ENCODE assay signal across 1 cellular context in the genomic region with DNA sequence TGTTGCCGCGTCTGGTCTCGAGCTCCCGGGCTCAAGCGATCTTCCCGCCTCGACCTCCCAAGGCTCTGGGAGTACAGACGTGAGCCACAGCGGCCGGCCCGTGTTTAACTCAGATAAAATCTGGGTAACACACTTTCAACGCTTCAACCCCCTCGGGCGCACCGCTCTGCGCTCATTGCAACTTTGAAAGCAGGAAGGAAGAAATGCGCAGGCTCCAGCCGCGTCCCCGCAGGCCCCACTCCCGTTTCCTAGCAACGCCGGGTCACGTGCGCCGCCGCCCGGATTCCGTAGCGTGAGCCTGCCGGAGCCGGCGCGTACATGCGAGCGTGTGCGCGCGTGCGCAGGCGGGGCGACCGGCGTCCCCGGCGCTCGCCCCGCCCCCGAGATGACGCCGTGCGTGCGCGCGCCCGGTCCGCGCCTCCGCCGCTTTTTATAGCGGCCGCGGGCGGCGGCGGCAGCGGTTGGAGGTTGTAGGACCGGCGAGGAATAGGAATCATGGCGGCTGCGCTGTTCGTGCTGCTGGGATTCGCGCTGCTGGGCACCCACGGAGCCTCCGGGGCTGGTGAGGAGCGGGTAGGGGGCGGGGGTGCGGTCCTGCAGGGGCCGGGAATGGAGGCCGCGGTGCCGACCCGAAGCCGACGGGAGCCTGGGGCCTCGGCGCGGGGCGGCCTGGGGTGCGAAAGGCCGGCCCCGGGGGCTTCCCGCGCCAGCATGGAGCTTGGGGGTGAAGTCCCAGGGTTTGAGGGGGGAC.
TF ChIP-seq lines count a peak whose summit lies in the region.

A gene (plus strand): TSS at position 457 of the 751 bp plus-strand sequence. CDS start 39 bp downstream, at position 496.

TF ChIP-seq in K562, 482 proteins besides CTCF, POLR2A, EP300 and RAD21 (continued from another document and continues in another):
- TF ChIP-seq, protein P1, sequence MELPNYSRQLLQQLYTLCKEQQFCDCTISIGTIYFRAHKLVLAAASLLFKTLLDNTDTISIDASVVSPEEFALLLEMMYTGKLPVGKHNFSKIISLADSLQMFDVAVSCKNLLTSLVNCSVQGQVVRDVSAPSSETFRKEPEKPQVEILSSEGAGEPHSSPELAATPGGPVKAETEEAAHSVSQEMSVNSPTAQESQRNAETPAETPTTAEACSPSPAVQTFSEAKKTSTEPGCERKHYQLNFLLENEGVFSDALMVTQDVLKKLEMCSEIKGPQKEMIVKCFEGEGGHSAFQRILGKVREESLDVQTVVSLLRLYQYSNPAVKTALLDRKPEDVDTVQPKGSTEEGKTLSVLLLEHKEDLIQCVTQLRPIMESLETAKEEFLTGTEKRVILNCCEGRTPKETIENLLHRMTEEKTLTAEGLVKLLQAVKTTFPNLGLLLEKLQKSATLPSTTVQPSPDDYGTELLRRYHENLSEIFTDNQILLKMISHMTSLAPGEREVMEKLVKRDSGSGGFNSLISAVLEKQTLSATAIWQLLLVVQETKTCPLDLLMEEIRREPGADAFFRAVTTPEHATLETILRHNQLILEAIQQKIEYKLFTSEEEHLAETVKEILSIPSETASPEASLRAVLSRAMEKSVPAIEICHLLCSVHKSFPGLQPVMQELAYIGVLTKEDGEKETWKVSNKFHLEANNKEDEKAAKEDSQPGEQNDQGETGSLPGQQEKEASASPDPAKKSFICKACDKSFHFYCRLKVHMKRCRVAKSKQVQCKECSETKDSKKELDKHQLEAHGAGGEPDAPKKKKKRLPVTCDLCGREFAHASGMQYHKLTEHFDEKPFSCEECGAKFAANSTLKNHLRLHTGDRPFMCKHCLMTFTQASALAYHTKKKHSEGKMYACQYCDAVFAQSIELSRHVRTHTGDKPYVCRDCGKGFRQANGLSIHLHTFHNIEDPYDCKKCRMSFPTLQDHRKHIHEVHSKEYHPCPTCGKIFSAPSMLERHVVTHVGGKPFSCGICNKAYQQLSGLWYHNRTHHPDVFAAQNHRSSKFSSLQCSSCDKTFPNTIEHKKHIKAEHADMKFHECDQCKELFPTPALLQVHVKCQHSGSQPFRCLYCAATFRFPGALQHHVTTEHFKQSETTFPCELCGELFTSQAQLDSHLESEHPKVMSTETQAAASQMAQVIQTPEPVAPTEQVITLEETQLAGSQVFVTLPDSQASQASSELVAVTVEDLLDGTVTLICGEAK (IDR thresholded peaks at IDR 0.05), result 0 out of 2 replicates have a peak, but pooled peaks have one; percentile 23
- TF ChIP-seq, protein P1 (CRISPR knock-in tag; IDR thresholded peaks at IDR 0.05), result no peak
- TF ChIP-seq, protein P2, sequence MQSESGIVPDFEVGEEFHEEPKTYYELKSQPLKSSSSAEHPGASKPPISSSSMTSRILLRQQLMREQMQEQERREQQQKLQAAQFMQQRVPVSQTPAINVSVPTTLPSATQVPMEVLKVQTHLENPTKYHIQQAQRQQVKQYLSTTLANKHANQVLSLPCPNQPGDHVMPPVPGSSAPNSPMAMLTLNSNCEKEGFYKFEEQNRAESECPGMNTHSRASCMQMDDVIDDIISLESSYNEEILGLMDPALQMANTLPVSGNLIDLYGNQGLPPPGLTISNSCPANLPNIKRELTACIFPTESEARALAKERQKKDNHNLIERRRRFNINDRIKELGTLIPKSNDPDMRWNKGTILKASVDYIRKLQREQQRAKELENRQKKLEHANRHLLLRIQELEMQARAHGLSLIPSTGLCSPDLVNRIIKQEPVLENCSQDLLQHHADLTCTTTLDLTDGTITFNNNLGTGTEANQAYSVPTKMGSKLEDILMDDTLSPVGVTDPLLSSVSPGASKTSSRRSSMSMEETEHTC (IDR thresholded peaks at IDR 0.05), result peak; percentile 85
- TF ChIP-seq HNRNPH1 (optimal IDR thresholded peaks at IDR 0.05; ENCODE audit: low read depth, low read length), result no peak
- 0 out of 3 replicates have a peak, but pooled peaks of 1 of the 2 experiments have one; percentile 18 for TF ChIP-seq CBX3 (IDR thresholded peaks at IDR 0.05; ENCODE audit: borderline replicate concordance in 1 of 2, low read length in 2 of 2)
- no peak for TF ChIP-seq ZNF584 (CRISPR knock-in tag; IDR thresholded peaks at IDR 0.05; ENCODE audit: low read depth)
- TF ChIP-seq, protein P3, sequence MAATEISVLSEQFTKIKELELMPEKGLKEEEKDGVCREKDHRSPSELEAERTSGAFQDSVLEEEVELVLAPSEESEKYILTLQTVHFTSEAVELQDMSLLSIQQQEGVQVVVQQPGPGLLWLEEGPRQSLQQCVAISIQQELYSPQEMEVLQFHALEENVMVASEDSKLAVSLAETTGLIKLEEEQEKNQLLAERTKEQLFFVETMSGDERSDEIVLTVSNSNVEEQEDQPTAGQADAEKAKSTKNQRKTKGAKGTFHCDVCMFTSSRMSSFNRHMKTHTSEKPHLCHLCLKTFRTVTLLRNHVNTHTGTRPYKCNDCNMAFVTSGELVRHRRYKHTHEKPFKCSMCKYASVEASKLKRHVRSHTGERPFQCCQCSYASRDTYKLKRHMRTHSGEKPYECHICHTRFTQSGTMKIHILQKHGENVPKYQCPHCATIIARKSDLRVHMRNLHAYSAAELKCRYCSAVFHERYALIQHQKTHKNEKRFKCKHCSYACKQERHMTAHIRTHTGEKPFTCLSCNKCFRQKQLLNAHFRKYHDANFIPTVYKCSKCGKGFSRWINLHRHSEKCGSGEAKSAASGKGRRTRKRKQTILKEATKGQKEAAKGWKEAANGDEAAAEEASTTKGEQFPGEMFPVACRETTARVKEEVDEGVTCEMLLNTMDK (IDR thresholded peaks at IDR 0.05; ENCODE audit: borderline replicate concordance, insufficient read depth, low read depth, low read length, poor library complexity, severe bottlenecking), result no peak
- TF ChIP-seq C11orf30 (IDR thresholded peaks at IDR 0.05; ENCODE audit: low read depth), result no peak
- no peak for TF ChIP-seq CCAR2 (IDR thresholded peaks at IDR 0.05; ENCODE audit: low read depth, low read length)
- no peak for TF ChIP-seq ZNF785 (CRISPR knock-in tag; IDR thresholded peaks at IDR 0.05)
- no peak for TF ChIP-seq EHMT2 (IDR thresholded peaks at IDR 0.05)
- peak in 1 of 2 experiments; percentile 75; a peak in 2 of 4 replicates for TF ChIP-seq SRF (CRISPR knock-in tag; IDR thresholded peaks at IDR 0.05)
- TF ChIP-seq LARP7 (IDR thresholded peaks at IDR 0.05), result no peak
- TF ChIP-seq KDM4B (IDR thresholded peaks at IDR 0.05; ENCODE audit: borderline replicate concordance in 2 of 2, low read depth in 1 of 2), result no peak
- TF ChIP-seq ZNF699 (CRISPR knock-in tag; IDR thresholded peaks at IDR 0.05; ENCODE audit: insufficient replicate concordance), result no peak
- no peak for TF ChIP-seq CBX2 (IDR thresholded peaks at IDR 0.05; ENCODE audit: insufficient read depth, low read length, poor library complexity, severe bottlenecking)
- TF ChIP-seq ZNF239 (CRISPR knock-in tag; IDR thresholded peaks at IDR 0.05), result no peak
- TF ChIP-seq, protein P4, sequence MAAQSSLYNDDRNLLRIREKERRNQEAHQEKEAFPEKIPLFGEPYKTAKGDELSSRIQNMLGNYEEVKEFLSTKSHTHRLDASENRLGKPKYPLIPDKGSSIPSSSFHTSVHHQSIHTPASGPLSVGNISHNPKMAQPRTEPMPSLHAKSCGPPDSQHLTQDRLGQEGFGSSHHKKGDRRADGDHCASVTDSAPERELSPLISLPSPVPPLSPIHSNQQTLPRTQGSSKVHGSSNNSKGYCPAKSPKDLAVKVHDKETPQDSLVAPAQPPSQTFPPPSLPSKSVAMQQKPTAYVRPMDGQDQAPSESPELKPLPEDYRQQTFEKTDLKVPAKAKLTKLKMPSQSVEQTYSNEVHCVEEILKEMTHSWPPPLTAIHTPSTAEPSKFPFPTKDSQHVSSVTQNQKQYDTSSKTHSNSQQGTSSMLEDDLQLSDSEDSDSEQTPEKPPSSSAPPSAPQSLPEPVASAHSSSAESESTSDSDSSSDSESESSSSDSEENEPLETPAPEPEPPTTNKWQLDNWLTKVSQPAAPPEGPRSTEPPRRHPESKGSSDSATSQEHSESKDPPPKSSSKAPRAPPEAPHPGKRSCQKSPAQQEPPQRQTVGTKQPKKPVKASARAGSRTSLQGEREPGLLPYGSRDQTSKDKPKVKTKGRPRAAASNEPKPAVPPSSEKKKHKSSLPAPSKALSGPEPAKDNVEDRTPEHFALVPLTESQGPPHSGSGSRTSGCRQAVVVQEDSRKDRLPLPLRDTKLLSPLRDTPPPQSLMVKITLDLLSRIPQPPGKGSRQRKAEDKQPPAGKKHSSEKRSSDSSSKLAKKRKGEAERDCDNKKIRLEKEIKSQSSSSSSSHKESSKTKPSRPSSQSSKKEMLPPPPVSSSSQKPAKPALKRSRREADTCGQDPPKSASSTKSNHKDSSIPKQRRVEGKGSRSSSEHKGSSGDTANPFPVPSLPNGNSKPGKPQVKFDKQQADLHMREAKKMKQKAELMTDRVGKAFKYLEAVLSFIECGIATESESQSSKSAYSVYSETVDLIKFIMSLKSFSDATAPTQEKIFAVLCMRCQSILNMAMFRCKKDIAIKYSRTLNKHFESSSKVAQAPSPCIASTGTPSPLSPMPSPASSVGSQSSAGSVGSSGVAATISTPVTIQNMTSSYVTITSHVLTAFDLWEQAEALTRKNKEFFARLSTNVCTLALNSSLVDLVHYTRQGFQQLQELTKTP (IDR thresholded peaks at IDR 0.05; ENCODE audit: low read depth in 1 of 2, partially characterized antibody in 2 of 2), result peak in 1 of 2 experiments; percentile 25
- TF ChIP-seq ETV1 (tag; conservative IDR thresholded peaks at IDR 0.05; ENCODE audit: low read depth), result no peak
- TF ChIP-seq POLR2B (IDR thresholded peaks at IDR 0.05; ENCODE audit: low read depth, partially characterized antibody), result peak; percentile 90
- TF ChIP-seq HDAC1 (IDR thresholded peaks at IDR 0.05), result no peak; a peak in 1 of 4 replicates
- TF ChIP-seq SMARCE1 (IDR thresholded peaks at IDR 0.05), result 0 out of 2 replicates have a peak, but pooled peaks have one; percentile 13
- TF ChIP-seq, protein P5, sequence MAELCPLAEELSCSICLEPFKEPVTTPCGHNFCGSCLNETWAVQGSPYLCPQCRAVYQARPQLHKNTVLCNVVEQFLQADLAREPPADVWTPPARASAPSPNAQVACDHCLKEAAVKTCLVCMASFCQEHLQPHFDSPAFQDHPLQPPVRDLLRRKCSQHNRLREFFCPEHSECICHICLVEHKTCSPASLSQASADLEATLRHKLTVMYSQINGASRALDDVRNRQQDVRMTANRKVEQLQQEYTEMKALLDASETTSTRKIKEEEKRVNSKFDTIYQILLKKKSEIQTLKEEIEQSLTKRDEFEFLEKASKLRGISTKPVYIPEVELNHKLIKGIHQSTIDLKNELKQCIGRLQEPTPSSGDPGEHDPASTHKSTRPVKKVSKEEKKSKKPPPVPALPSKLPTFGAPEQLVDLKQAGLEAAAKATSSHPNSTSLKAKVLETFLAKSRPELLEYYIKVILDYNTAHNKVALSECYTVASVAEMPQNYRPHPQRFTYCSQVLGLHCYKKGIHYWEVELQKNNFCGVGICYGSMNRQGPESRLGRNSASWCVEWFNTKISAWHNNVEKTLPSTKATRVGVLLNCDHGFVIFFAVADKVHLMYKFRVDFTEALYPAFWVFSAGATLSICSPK (IDR thresholded peaks at IDR 0.05; ENCODE audit: borderline replicate concordance), result no peak
- no peak for TF ChIP-seq PTBP1 (IDR thresholded peaks at IDR 0.05; ENCODE audit: low read depth, low read length)
- TF ChIP-seq, protein P6, sequence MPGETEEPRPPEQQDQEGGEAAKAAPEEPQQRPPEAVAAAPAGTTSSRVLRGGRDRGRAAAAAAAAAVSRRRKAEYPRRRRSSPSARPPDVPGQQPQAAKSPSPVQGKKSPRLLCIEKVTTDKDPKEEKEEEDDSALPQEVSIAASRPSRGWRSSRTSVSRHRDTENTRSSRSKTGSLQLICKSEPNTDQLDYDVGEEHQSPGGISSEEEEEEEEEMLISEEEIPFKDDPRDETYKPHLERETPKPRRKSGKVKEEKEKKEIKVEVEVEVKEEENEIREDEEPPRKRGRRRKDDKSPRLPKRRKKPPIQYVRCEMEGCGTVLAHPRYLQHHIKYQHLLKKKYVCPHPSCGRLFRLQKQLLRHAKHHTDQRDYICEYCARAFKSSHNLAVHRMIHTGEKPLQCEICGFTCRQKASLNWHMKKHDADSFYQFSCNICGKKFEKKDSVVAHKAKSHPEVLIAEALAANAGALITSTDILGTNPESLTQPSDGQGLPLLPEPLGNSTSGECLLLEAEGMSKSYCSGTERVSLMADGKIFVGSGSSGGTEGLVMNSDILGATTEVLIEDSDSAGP (CRISPR knock-in tag; IDR thresholded peaks at IDR 0.05), result no peak
- no peak for TF ChIP-seq HMG20B (CRISPR knock-in tag; IDR thresholded peaks at IDR 0.05)
- TF ChIP-seq ZNF778 (CRISPR knock-in tag; IDR thresholded peaks at IDR 0.05), result no peak
- TF ChIP-seq, protein P7, sequence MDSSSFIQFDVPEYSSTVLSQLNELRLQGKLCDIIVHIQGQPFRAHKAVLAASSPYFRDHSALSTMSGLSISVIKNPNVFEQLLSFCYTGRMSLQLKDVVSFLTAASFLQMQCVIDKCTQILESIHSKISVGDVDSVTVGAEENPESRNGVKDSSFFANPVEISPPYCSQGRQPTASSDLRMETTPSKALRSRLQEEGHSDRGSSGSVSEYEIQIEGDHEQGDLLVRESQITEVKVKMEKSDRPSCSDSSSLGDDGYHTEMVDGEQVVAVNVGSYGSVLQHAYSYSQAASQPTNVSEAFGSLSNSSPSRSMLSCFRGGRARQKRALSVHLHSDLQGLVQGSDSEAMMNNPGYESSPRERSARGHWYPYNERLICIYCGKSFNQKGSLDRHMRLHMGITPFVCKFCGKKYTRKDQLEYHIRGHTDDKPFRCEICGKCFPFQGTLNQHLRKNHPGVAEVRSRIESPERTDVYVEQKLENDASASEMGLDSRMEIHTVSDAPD (CRISPR knock-in tag; IDR thresholded peaks at IDR 0.05), result no peak
